Comparison of ENCODE assay signal across 13 cellular contexts in genomic region chr14:96304956-96305355, GRCh38. TPM values are rescaled to one million over a fixed set of nuclear protein-coding genes. Genes with fewer than 3 reads are reported as not detected.
DNase-seq lines count a peak whose midpoint lies in the region; ATAC-seq, FAIRE-seq and TF ChIP-seq lines count a peak whose summit lies in the region.
"Had no signal": no experiment of that assay in that cellular context is flagged by ENCODE, and none has a peak within 500 bp of the region (broad histone marks: within the 10 kb centered on the region; RNA-seq: fewer than 3 reads in every experiment).

No MANE protein-coding gene starts in this region.

- H3K27ac ChIP-seq in A549 (no peak overlapping the region), kidney (ENCODE audit: low read depth in 2 of 2, low read length in 2 of 2) (no peak overlapping the region), colonic mucosa (no peak overlapping the region)
- H3K27ac ChIP-seq: ovary had no signal

- H3K4me1 ChIP-seq in A549, result peaks cover 36% of the 10 kb centered on the region
- H3K4me1 ChIP-seq in kidney (ENCODE audit: control insufficient read depth in 1 of 2, insufficient read depth in 1 of 2, low read depth in 1 of 2, low read length in 2 of 2), result peaks cover 4 to 15% of the 10 kb centered on the region in 2 donors
- no peaks in the 10 kb centered on the region for H3K4me1 ChIP-seq in colonic mucosa

- H3K9me3 ChIP-seq in A549 (no peaks in the 10 kb centered on the region), kidney (ENCODE audit: control insufficient read depth in 1 of 2, low read length in 2 of 2) (no peaks in the 10 kb centered on the region), colonic mucosa (no peaks in the 10 kb centered on the region)
- H3K9me3 ChIP-seq: ovary had no signal

- CTCF ChIA-PET in A549 (lab: Yijun Ruan, JAX), result interaction anchor here (0.7 to 1.3 kb wide), 2 partner anchors 120 to 204 kb away, joined by 3 to 5 read pairs; no protein-coding TSS in a partner anchor

- no peak for FAIRE-seq in A549 (lab: Jason Lieb, UNC)
- no peak for FAIRE-seq in kidney (lab: Jason Lieb, UNC)

- DNase-seq in A549 (ENCODE audit: low read depth in 1 of 2, low spot score in 1 of 2), result peak in 1 of 2 experiments; percentile 27
- no peak for DNase-seq in GM06990 (ENCODE audit: extremely low read depth, insufficient read length)
- peak; percentile 60 for DNase-seq in SK-MEL-5 (ENCODE audit: low read depth, low spot score)
- peak; percentile 19 for DNase-seq in iPS DF 4.7 (ENCODE audit: extremely low read depth, low spot score)
- no peak for DNase-seq in kidney
- DNase-seq in NCI-H146 (lab: John Stamatoyannopoulos, UW), result no peak
- no peak for DNase-seq in colonic mucosa
- DNase-seq: CD4-positive, alpha-beta memory T cell; left ventricle myocardium superior; NCI-H1694 treated with DMSO at 0.1 percent for 48 hours; ovary had no signal

- in situ Hi-C loops in SK-MEL-5 (cut with HindIII; ENCODE audit: low pct_unique_long_range_greater_than_20kb, low sequenced_read_pairs), result loop anchor here (25.0 kb wide), 1 partner anchor 107 kb away; no protein-coding TSS in a partner anchor

- TF ChIP-seq EP300 in A549 (IDR thresholded peaks at IDR 0.05), result no peak

- H3K9ac ChIP-seq in kidney (ENCODE audit: low read length in 2 of 2) (no peak overlapping the region), colonic mucosa (ENCODE audit: low read depth in 2 of 2, low read length in 2 of 2) (no peak overlapping the region)

- TF ChIP-seq POLR2A in A549 (IDR thresholded peaks at IDR 0.05; ENCODE audit: low read length), result no peak

- ATAC-seq in A549, result peak in 1 of 2 experiments; percentile 67; a peak in 3 of 6 replicates
- ATAC-seq in HG03097 (IDR thresholded peaks at IDR 0.05; ENCODE audit: low FRiP score, unreplicated experiment), result no peak
- ATAC-seq: left ventricle myocardium superior; stimulated activated memory B cell treated with anti-CD40 and anti-IgM and Interleukin-4, amounts not matched to agents 10 μg/mL and 1 μg/mL and 100 μg/mL, for 72 hours had no signal

- no peak for TF ChIP-seq RAD21 in A549 (conservative IDR thresholded peaks at IDR 0.05 in 1 of 2, IDR thresholded peaks at IDR 0.05 in 1 of 2)

- 69% methylated on average over 9 of the region's 9 CpGs for WGBS in A549 (ENCODE audit: missing lambda C conversion rate)

- H3K36me3 ChIP-seq in GM06990 (ENCODE audit: control insufficient read depth, insufficient read depth, low read length), result peaks cover 1% of the 10 kb centered on the region
- peaks cover 16 to 38% of the 10 kb centered on the region in 2 donors for H3K36me3 ChIP-seq in kidney (ENCODE audit: control insufficient read depth in 1 of 2, insufficient read depth in 2 of 2, low read length in 2 of 2)
- no peaks in the 10 kb centered on the region for H3K36me3 ChIP-seq in colonic mucosa
- H3K36me3 ChIP-seq: ovary had no signal

- H3K27me3 ChIP-seq in GM06990 (replicated peaks; ENCODE audit: control insufficient read depth, insufficient read depth, low read length), result no peaks in the 10 kb centered on the region
- H3K27me3 ChIP-seq in colonic mucosa, result no peaks in the 10 kb centered on the region
- H3K27me3 ChIP-seq: ovary had no signal

- no peak overlapping the region for H3K4me2 ChIP-seq in A549

- H3K4me3 ChIP-seq in A549 (no peak overlapping the region), GM06990 (replicated peaks; ENCODE audit: low read depth, low read length) (no peak overlapping the region), kidney (ENCODE audit: low read length in 2 of 2) (no peak overlapping the region), colonic mucosa (no peak overlapping the region)
- H3K4me3 ChIP-seq: ovary had no signal

- intact Hi-C loops in kidney (cut with DNase I) (loop anchor here (10.0 kb wide), 1 partner anchor 110 kb away; no protein-coding TSS in a partner anchor), colonic mucosa (cut with DNase I) (no loop called here)

- POLR2A ChIA-PET in A549 (lab: Yijun Ruan, JAX), result no interaction called here

- TF ChIP-seq CTCF in A549 (IDR thresholded peaks at IDR 0.05), result 0 out of 3 replicates have a peak, but pooled peaks have one; percentile 20
- TF ChIP-seq CTCF in GM06990 (IDR thresholded peaks at IDR 0.05; ENCODE audit: insufficient read depth, low read length, poor library complexity, severe bottlenecking), result peak; percentile 16
- TF ChIP-seq CTCF in kidney (IDR thresholded peaks at IDR 0.05; ENCODE audit: borderline replicate concordance, extremely low read depth, insufficient read depth), result no peak
- no peak for TF ChIP-seq CTCF in colonic mucosa (IDR thresholded peaks at IDR 0.05)

TF ChIP-seq in A549, 52 proteins besides CTCF, POLR2A, EP300 and RAD21 (continues in another document):
- TF ChIP-seq ZFP36 (IDR thresholded peaks at IDR 0.05; ENCODE audit: borderline replicate concordance, partially characterized antibody), result no peak
- TF ChIP-seq, protein P1, sequence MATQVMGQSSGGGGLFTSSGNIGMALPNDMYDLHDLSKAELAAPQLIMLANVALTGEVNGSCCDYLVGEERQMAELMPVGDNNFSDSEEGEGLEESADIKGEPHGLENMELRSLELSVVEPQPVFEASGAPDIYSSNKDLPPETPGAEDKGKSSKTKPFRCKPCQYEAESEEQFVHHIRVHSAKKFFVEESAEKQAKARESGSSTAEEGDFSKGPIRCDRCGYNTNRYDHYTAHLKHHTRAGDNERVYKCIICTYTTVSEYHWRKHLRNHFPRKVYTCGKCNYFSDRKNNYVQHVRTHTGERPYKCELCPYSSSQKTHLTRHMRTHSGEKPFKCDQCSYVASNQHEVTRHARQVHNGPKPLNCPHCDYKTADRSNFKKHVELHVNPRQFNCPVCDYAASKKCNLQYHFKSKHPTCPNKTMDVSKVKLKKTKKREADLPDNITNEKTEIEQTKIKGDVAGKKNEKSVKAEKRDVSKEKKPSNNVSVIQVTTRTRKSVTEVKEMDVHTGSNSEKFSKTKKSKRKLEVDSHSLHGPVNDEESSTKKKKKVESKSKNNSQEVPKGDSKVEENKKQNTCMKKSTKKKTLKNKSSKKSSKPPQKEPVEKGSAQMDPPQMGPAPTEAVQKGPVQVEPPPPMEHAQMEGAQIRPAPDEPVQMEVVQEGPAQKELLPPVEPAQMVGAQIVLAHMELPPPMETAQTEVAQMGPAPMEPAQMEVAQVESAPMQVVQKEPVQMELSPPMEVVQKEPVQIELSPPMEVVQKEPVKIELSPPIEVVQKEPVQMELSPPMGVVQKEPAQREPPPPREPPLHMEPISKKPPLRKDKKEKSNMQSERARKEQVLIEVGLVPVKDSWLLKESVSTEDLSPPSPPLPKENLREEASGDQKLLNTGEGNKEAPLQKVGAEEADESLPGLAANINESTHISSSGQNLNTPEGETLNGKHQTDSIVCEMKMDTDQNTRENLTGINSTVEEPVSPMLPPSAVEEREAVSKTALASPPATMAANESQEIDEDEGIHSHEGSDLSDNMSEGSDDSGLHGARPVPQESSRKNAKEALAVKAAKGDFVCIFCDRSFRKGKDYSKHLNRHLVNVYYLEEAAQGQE (IDR thresholded peaks at IDR 0.05), result no peak
- no peak for TF ChIP-seq HOXB5 (CRISPR knock-in tag; IDR thresholded peaks at IDR 0.05)
- TF ChIP-seq TP53 (CRISPR knock-in tag; IDR thresholded peaks at IDR 0.05), result no peak
- TF ChIP-seq ELK1 (IDR thresholded peaks at IDR 0.05; ENCODE audit: low read depth, low read length), result no peak

RNA-seq across cellular contexts. Expression of gene BDKRB1, which starts 48.9 kb away (rescaled TPM):
- polyA plus RNA-seq in A549 (2011; rRNA removed) (3.3 and 3.5 TPM in 2 replicates), A549 (2017; fragmentation: RNase III; extraction: RNeasy Plus Mini Kit Qiagen cat#74134 plus additional on column Dnase treatment) (2.6 to 3.3 TPM (median 2.8 TPM) in 3 replicates), kidney (ENCODE audit: insufficient read depth, low read depth, low replicate concordance) (1.5 TPM)
- polyA plus RNA-seq in A549 (2012; cell fraction: cytosol; rRNA removed), result 1.4 and 2.8 TPM in 2 replicates
- 5.9 and 7.0 TPM in 2 replicates for polyA plus RNA-seq in A549 (2012; cell fraction: nucleus; rRNA removed)
- polyA minus RNA-seq in A549 (2011; rRNA and poly(A)+ RNA removed), result 1.7 and 2.5 TPM in 2 replicates
- total RNA-seq in SK-MEL-5 (2014; rRNA removed; shearing (Covaris generic)), result 0.53 TPM in 1 of 2 replicates, not detected in the other
- polyA plus RNA-seq in SK-MEL-5 (2015; cell fraction: cytosol; rRNA removed), result 0.25 and 0.27 TPM in 2 replicates
- 0.15 TPM in 1 of 2 replicates, not detected in the other for polyA plus RNA-seq in SK-MEL-5 (2015; cell fraction: nucleus; rRNA removed)
- total RNA-seq in kidney (1.2 TPM), colonic mucosa (1 to 10 TPM; 3.2 to 5.5 TPM)
- total RNA-seq: CD4-positive, alpha-beta memory T cell; left ventricle myocardium superior had no signal
- polyA plus RNA-seq: CD4-positive, alpha-beta memory T cell had no signal

RNA-seq across cellular contexts. Expression of gene ATG2B, which starts 58.2 kb away (rescaled TPM):
- polyA plus RNA-seq in A549 (2011; rRNA removed) (17.0 and 19.6 TPM in 2 replicates), A549 (2017; fragmentation: RNase III; extraction: RNeasy Plus Mini Kit Qiagen cat#74134 plus additional on column Dnase treatment) (5.9 to 7.4 TPM (median 7.1 TPM) in 3 replicates), kidney (ENCODE audit: insufficient read depth, low read depth, low replicate concordance) (3.8 TPM)
- 3.2 and 3.7 TPM in 2 replicates for polyA plus RNA-seq in A549 (2012; cell fraction: cytosol; rRNA removed)
- polyA plus RNA-seq in A549 (2012; cell fraction: nucleus; rRNA removed), result 3.5 and 4.7 TPM in 2 replicates
- polyA minus RNA-seq in A549 (2011; rRNA and poly(A)+ RNA removed), result 21.4 and 25.9 TPM in 2 replicates
- total RNA-seq in SK-MEL-5 (2014; rRNA removed; shearing (Covaris generic)), result 13.4 and 14.1 TPM in 2 replicates
- 8.7 and 16.8 TPM in 2 replicates for polyA plus RNA-seq in SK-MEL-5 (2015; cell fraction: cytosol; rRNA removed)
- polyA plus RNA-seq in SK-MEL-5 (2015; cell fraction: nucleus; rRNA removed), result 41.0 and 57.5 TPM in 2 replicates
- total RNA-seq in kidney (35.8 TPM), colonic mucosa (10 to 100 TPM; 13.6 to 20.8 TPM)

RNA-seq across cellular contexts. Expression of gene GSKIP, which starts 58.4 kb away (rescaled TPM):
- 36.6 and 57.8 TPM in 2 replicates for polyA plus RNA-seq in A549 (2011; rRNA removed)
- 7.5 and 7.7 TPM in 2 replicates for polyA plus RNA-seq in A549 (2012; cell fraction: cytosol; rRNA removed)
- polyA plus RNA-seq in A549 (2012; cell fraction: nucleus; rRNA removed), result 1.9 and 3.6 TPM in 2 replicates
- 25.9 to 31.8 TPM (median 30.9 TPM) in 3 replicates for polyA plus RNA-seq in A549 (2017; fragmentation: RNase III; extraction: RNeasy Plus Mini Kit Qiagen cat#74134 plus additional on column Dnase treatment)
- 9.8 TPM in 2 replicates for polyA minus RNA-seq in A549 (2011; rRNA and poly(A)+ RNA removed)
- total RNA-seq in SK-MEL-5 (2014; rRNA removed; shearing (Covaris generic)), result 30.6 and 31.8 TPM in 2 replicates
- 17.5 and 20.6 TPM in 2 replicates for polyA plus RNA-seq in SK-MEL-5 (2015; cell fraction: cytosol; rRNA removed)
- 8.3 and 13.6 TPM in 2 replicates for polyA plus RNA-seq in SK-MEL-5 (2015; cell fraction: nucleus; rRNA removed)
- total RNA-seq in kidney, result 30.5 TPM
- 13.1 TPM for polyA plus RNA-seq in kidney (ENCODE audit: insufficient read depth, low read depth, low replicate concordance)
- total RNA-seq in colonic mucosa, result 100 to 1,000 TPM; 107 to 168 TPM

Comparison
In these comparisons a context has a peak if more than half of its experiments do, and no peak if none do; other contexts are left out.
1. DNase-seq: peak in SK-MEL-5 (single experiment) and iPS DF 4.7 (single experiment); none in GM06990 (single experiment), kidney (single experiment), NCI-H146 (single experiment) and colonic mucosa (single experiment).
2. CTCF ChIP-seq: peak in A549 (single experiment) and GM06990 (single experiment); none in kidney (single experiment) and colonic mucosa (single experiment).